Comparison of ENCODE assay signal across 8 cellular contexts in the genomic region with DNA sequence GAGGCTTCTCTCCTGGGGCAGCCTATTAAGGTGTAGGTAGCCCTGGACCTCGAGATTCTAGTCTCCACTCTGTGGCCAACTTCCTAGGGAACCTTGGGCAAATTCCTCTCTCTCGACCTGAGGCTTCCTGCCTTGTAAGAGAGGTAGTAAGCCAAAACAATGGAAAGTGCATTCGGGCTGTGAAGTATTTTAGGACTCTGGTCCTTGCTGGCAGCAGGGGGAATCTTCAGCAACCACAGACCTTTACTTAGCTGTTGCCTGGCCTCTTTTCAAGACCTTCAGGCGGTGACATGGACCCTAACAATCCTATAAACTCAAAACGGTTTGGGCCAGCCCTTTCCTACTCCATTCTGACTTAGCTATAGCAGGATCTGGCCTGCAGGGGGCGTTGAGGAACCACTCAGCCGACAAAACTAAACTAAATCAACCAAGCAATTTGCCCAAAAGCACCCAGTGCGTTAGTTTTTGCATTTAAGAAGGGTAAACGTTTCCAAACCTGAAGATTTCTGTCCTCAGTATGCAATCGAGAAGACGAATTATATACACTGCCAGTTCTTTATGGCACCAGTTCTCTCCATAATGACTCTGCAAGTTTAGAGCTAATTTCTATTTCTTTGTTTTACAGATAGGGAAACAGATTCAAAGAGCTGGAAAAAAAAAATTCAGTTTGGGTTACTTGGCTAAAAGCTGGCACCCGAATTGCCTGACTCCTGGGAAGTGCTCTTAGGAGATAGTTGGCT. TPM values are rescaled to one million over a fixed set of nuclear protein-coding genes. Genes with fewer than 3 reads are reported as not detected.
A peak's percentile ranks its signal among the peaks of the same experiment; 100 is the strongest.
DNase-seq lines count a peak whose midpoint lies in the region; ATAC-seq lines count a peak whose summit lies in the region.

No MANE protein-coding gene starts in this region.

- DNase-seq in CD1c-positive myeloid dendritic cell (ENCODE audit: extremely low spot score) (peak; percentile 85), HCEC 1CT (peak; percentile 64), NCI-H510A (lab: John Stamatoyannopoulos, UW) (peak; percentile 35), dedifferentiated amniotic fluid mesenchymal stem cell (ENCODE audit: extremely low spot score) (peak; percentile 86), left lobe of liver (ENCODE audit: low spot score) (peak; percentile 86), GM19238 (ENCODE audit: insufficient read length, low spot score) (no peak)
- DNase-seq in activated CD4-positive, alpha-beta T cell treated with anti-CD3 and anti-CD28 coated beads for 48 hours, result peak; percentile 89
- peak; percentile 78 for DNase-seq in stimulated activated CD4-positive, alpha-beta T cell treated with anti-CD3 and anti-CD28 coated beads, Interleukin-1b, Interleukin-23, amount 100 ng/mL, for 48 hours

- peak; percentile 58 for ATAC-seq in left lobe of liver

RNA-seq across cellular contexts. Expression of gene SESN2, which starts 10.9 kb away (rescaled TPM):
- total RNA-seq in left lobe of liver, result 15.2 TPM

RNA-seq across cellular contexts. Expression of gene ATP5IF1, which starts 12.5 kb away (rescaled TPM):
- total RNA-seq in left lobe of liver, result 128 TPM

RNA-seq across cellular contexts. Expression of gene DNAJC8, which starts 15.6 kb away (rescaled TPM):
- 23.6 TPM for total RNA-seq in left lobe of liver
